In genomic region chr15:62066663-62067447, GRCh38 we compare ENCODE assay signal across 8 cellular contexts. TPM values are rescaled to one million over a fixed set of nuclear protein-coding genes. Genes with fewer than 3 reads are reported as not detected.
DNase-seq lines count a peak whose midpoint lies in the region; ATAC-seq, FAIRE-seq and TF ChIP-seq lines count a peak whose summit lies in the region.

A gene with protein sequence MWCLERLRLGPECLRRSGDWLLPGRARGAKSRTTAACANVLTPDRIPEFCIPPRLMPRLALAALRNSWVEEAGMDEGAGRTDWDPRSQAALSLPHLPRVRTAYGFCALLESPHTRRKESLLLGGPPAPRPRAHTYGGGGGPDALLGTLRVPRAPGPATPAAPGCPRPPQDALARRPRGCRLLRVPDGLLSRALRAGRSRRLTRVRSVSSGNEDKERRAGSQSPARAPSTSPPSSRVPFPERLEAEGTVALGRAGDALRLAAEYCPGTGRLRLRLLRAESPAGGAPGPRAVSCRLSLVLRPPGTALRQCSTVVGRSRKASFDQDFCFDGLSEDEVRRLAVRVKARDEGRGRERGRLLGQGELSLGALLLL (plus strand): TSS chr15:62066977. CDS start chr15:62067614, 637 bp downstream.

- TF ChIP-seq POLR2A in GM12892 (IDR thresholded peaks at IDR 0.05; ENCODE audit: low read depth, low read length): no peak

- no peak within 1 kb of the TSS for H3K27ac Mint-ChIP-seq in central memory CD8-positive, alpha-beta T cell (ENCODE audit: low read depth)

- H3K36me3 Mint-ChIP-seq in central memory CD8-positive, alpha-beta T cell (ENCODE audit: insufficient read depth): no peaks in the 10 kb centered on the region

- H3K27me3 Mint-ChIP-seq in central memory CD8-positive, alpha-beta T cell: peaks cover 20% of the 10 kb centered on the region

- DNase-seq in GM12892 (ENCODE audit: insufficient read length): peak; percentile 13
- peak; percentile 65 for DNase-seq in NCI-H1436 treated with DMSO at 0.1 percent for 48 hours (lab: John Stamatoyannopoulos, UW)
- DNase-seq in activated CD4-positive, CD25-positive, alpha-beta regulatory T cell (lab: John Stamatoyannopoulos, UW): peak; percentile 21 to 32 (median 22)
- peak; percentile 17 to 33 for DNase-seq in central memory CD8-positive, alpha-beta T cell (ENCODE audit: low spot score in 2 of 2)
- DNase-seq in kidney tubule cell (ENCODE audit: low spot score): peak; percentile 81
- DNase-seq in stimulated activated CD4-positive, alpha-beta T cell treated with anti-CD3 and anti-CD28 coated beads, Interleukin-12 subunit alpha, Interleukin-12 subunit beta, amount 100 ng/mL, for 48 hours (ENCODE audit: low read depth in 2 of 3, low spot score in 1 of 3): peak in 2 of 3 donors; percentile 34 to 42
- no peak for DNase-seq in A172 (ENCODE audit: low spot score)

- H3K4me1 Mint-ChIP-seq in central memory CD8-positive, alpha-beta T cell: peaks cover 19% of the 10 kb centered on the region

- peak; percentile 73 for FAIRE-seq in GM12892 (lab: Jason Lieb, UNC)

- H3K4me3 Mint-ChIP-seq in central memory CD8-positive, alpha-beta T cell: peak within 1 kb of the TSS; percentile 82

- ATAC-seq in central memory CD8-positive, alpha-beta T cell (replicated peaks; ENCODE audit: extremely low read depth, poor library complexity, severe bottlenecking): peak; percentile 72
- ATAC-seq in GM18861 (IDR thresholded peaks at IDR 0.05; ENCODE audit: unreplicated experiment): no peak

- no peaks in the 10 kb centered on the region for H3K9me3 Mint-ChIP-seq in central memory CD8-positive, alpha-beta T cell

RNA-seq across cellular contexts. Expression of the gene that starts here (rescaled TPM):
- polyA plus RNA-seq in GM12892 (2012; ENCODE audit: missing spikeins): not detected
- 0.26 TPM in 1 of 2 replicates, not detected in the other for total RNA-seq in A172 (2014; rRNA removed; shearing (Covaris generic))
